Comparison of ENCODE assay signal across 8 cellular contexts in the genomic region with DNA sequence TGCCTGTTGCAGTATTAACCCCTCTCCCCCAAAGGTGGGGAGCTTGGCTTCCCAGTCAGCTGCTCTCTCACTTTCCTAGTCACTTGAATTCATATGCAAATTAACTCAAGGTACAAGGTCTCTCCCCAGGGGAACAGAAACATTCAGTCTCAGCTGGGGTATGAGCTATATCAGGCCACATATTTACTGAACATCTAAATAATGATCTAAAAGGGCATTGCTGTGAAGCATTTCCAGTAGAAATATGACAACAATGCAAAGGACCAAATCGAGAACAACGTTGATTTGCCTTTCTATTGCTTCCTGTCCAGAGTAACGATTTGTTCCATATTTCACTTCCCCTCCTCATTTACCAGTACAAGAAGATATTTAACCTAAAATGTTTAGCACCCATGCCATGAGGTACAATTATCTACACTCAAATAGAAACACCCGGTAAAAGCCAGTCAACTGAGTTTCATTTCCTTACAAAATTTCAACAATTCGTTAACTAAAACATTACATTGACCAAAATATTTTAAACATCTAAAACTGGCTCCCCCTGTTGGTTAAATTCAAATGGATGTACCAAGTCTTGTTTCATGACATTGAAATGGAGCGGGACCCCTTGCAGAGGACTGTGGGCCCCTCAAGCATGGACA. TPM values are rescaled to one million over a fixed set of nuclear protein-coding genes. Genes with fewer than 3 reads are reported as not detected.
A peak's percentile ranks its signal among the peaks of the same experiment; 100 is the strongest.
DNase-seq lines count a peak whose midpoint lies in the region; ATAC-seq and TF ChIP-seq lines count a peak whose summit lies in the region.

No MANE protein-coding gene starts in this region.

- no peak for TF ChIP-seq POLR2A in prostate gland (IDR thresholded peaks at IDR 0.05)

- H3K27me3 ChIP-seq in BLaER1 (no peaks in the 10 kb centered on the region), prostate gland (replicated peaks; ENCODE audit: insufficient read depth) (no peaks in the 10 kb centered on the region)

- peaks cover 36% of the 10 kb centered on the region for H3K4me1 ChIP-seq in BLaER1
- H3K4me1 ChIP-seq in prostate gland (replicated peaks) = no peaks in the 10 kb centered on the region

- no peak overlapping the region for H3K4me3 ChIP-seq in BLaER1
- no peak overlapping the region for H3K4me3 ChIP-seq in prostate gland

- DNase-seq in SIG-M5 treated with dmso at 0.1 percent for 504 hours (lab: John Stamatoyannopoulos, UW; ENCODE audit: unreplicated experiment) (peak; percentile 62), left lobe of liver (ENCODE audit: low spot score) (no peak), midbrain (lab: John Stamatoyannopoulos, UW) (no peak), prostate gland (ENCODE audit: low spot score) (no peak), occipital lobe (lab: John Stamatoyannopoulos, UW) (no peak)

- peak; percentile 96 for ATAC-seq in GM18909 (IDR thresholded peaks at IDR 0.05; ENCODE audit: poor library complexity, unreplicated experiment)
- peak; percentile 86 for ATAC-seq in HG03045 (IDR thresholded peaks at IDR 0.05; ENCODE audit: unreplicated experiment)
- peak; percentile 17 for ATAC-seq in left lobe of liver

- H4K20me1 ChIP-seq in BLaER1 = no peaks in the 10 kb centered on the region

- H3K9ac ChIP-seq in BLaER1 = no peak overlapping the region

- no peak for TF ChIP-seq CTCF in prostate gland (IDR thresholded peaks at IDR 0.05)

- 75% methylated on average over 6 of the region's 6 CpGs for WGBS in prostate gland

- intact Hi-C loops in prostate gland (cut with DNase I) = no loop called here

- H3K27ac ChIP-seq in BLaER1 (no peak overlapping the region), prostate gland (no peak overlapping the region)

- H3K36me3 ChIP-seq in BLaER1 (peaks cover 6% of the 10 kb centered on the region; the same call in 1 of the 2 replicates), prostate gland (no peaks in the 10 kb centered on the region)

- H3K9me3 ChIP-seq in BLaER1 (peaks cover 55% of the 10 kb centered on the region), prostate gland (no peaks in the 10 kb centered on the region)

- peak overlapping the region; percentile 47 for H3K4me2 ChIP-seq in BLaER1

RNA-seq across cellular contexts. Expression of a gene that starts 36.5 kb away (rescaled TPM):
- total RNA-seq in left lobe of liver = 0.65 TPM
- 1 to 10 TPM; 1.0 to 1.2 TPM for total RNA-seq in prostate gland
- total RNA-seq in occipital lobe = 1.1 TPM

RNA-seq across cellular contexts. Expression of a gene that starts 43.4 kb away (rescaled TPM):
- 32.4 TPM for total RNA-seq in left lobe of liver
- total RNA-seq in prostate gland = 10 to 100 TPM; 69.5 to 79.2 TPM
- 299 TPM for total RNA-seq in occipital lobe

Comparison
In these comparisons a context has a peak if more than half of its experiments do, and no peak if none do; other contexts are left out.
1. ATAC-seq: peak in every context shown above with its lines; median percentile 96 in GM18909; 86 in HG03045; 17 in left lobe of liver.